Comparison of ENCODE assay signal across 8 cellular contexts in the genomic region with DNA sequence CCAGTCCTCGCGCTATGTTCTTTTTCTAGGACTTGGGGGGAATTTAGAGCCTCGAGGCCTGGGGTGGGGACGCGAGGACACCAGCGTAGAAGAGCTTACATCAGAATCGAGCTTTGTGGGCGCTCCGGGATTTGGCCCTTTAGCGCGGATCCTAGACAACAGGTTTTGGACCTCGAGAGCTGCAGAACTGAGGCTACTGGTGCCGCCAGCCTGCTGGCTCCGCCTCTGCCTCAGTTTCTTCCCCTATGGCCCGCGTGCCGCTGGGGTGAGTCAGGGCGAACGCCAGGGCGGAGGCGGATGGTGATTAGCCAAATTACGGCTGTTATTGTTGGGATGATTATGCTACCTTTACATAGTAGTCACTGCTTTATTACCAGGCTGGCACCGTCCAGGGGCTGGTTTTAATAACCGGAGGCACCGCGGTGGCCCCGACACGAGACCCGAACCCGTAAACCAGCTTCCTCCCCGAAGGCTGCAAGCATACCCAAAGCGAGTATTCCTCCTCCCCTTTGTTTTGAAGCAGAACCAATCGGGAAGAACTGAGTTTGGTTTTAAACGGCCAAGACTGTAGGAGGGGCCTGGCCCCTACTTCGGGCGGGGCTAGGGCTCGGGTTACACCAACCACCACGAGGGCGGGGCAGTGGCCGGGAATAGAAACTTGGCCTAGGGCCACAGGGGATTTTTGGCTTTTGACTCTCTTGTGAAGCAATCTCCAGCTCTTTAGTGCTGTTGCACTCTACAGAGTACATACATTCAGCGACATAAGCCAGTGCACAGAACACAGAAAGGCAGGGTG. TPM values are rescaled to one million over a fixed set of nuclear protein-coding genes. Genes with fewer than 3 reads are reported as not detected.
DNase-seq lines count a peak whose midpoint lies in the region; ATAC-seq lines count a peak whose summit lies in the region.

No MANE protein-coding gene starts in this region.

- H2BK120ac ChIP-seq in mesendoderm (ENCODE audit: low read depth, low read length), result no peak overlapping the region

- peak overlapping the region; percentile 75 for H3K18ac ChIP-seq in mesendoderm (ENCODE audit: low read length)

- peak overlapping the region; percentile 78 for H2AK5ac ChIP-seq in mesendoderm (ENCODE audit: low read length)

- H3K27me3 ChIP-seq in endocrine pancreas (ENCODE audit: control insufficient read depth, insufficient read depth, low read length) (no peaks in the 10 kb centered on the region), mesendoderm (ENCODE audit: insufficient read depth, low read length, poor library complexity) (no peaks in the 10 kb centered on the region)

- H3K4me3 ChIP-seq in endocrine pancreas (ENCODE audit: control insufficient read depth, insufficient read depth, low read length), result peak overlapping the region; percentile 6
- H3K4me3 ChIP-seq in mesendoderm (ENCODE audit: low read length), result peak overlapping the region; percentile 88

- H2BK15ac ChIP-seq in mesendoderm (replicated peaks; ENCODE audit: low read depth), result no peak overlapping the region

- peak overlapping the region; percentile 71 for H4K5ac ChIP-seq in mesendoderm (ENCODE audit: low read length)

- H3K9ac ChIP-seq in endocrine pancreas (ENCODE audit: control insufficient read depth, insufficient read depth, low read length) (peak overlapping the region; percentile 82), mesendoderm (ENCODE audit: low read length) (peak overlapping the region; percentile 98)

- H3K79me1 ChIP-seq in mesendoderm (ENCODE audit: low read length), result peaks cover 17% of the 10 kb centered on the region

- H3K79me2 ChIP-seq in mesendoderm (ENCODE audit: control insufficient read depth, insufficient read depth, low read length), result peaks cover 12% of the 10 kb centered on the region

- peak overlapping the region; percentile 82 for H3K4ac ChIP-seq in mesendoderm (ENCODE audit: low read depth, low read length)

- in situ Hi-C loops in Caki2 (cut with HindIII; ENCODE audit: low pct_unique_long_range_greater_than_20kb, low sequenced_read_pairs), result no loop called here

- no peaks in the 10 kb centered on the region for H3K9me3 ChIP-seq in endocrine pancreas (ENCODE audit: control insufficient read depth, low read length)

- DNase-seq in Caki2 (ENCODE audit: low read depth) (peak; percentile 99), HUDEP-2 (lab: John Stamatoyannopoulos, UW; ENCODE audit: unreplicated experiment in 76 of 76) (peak; percentile 80 to 100 (median 98)), NOMO-1 treated with dmso at 0.1 percent for 144 hours (lab: John Stamatoyannopoulos, UW; ENCODE audit: unreplicated experiment) (peak; percentile 96), mesendoderm (peak; percentile 99)
- peak; percentile 62 for DNase-seq in activated CD8-positive, alpha-beta memory T cell treated with anti-CD3 and anti-CD28 coated beads, Interleukin-2, amount 50 U/mL, for 1 hour (ENCODE audit: extremely low read depth)
- peak; percentile 73 for DNase-seq in stimulated activated CD8-positive, alpha-beta memory T cell treated with anti-CD3 and anti-CD28 coated beads, Interleukin-12 subunit alpha, Interleukin-12 subunit beta, amount 100 ng/mL, for 4 hours (ENCODE audit: low read depth)

- ATAC-seq in GM21390 (IDR thresholded peaks at IDR 0.05; ENCODE audit: unreplicated experiment), result peak; percentile 64

- H3K56ac ChIP-seq in mesendoderm (ENCODE audit: low read length), result peak overlapping the region; percentile 97

- H3K36me3 ChIP-seq in endocrine pancreas (ENCODE audit: control insufficient read depth, insufficient read depth, low read length) (peaks cover under 1% of the 10 kb centered on the region), mesendoderm (ENCODE audit: control insufficient read depth, insufficient read depth, low read length) (peaks cover 7% of the 10 kb centered on the region)

- peak overlapping the region; percentile 99 for H2BK5ac ChIP-seq in mesendoderm (ENCODE audit: low read length)

- WGBS in mesendoderm (ENCODE audit: extremely low coverage, insufficient coverage, low lambda C conversion rate), result no CpG with 5 or more reads among the region's 41 CpGs

- H3K23ac ChIP-seq in mesendoderm (ENCODE audit: low read length), result peak overlapping the region; percentile 98

- H3K27ac ChIP-seq in mesendoderm (ENCODE audit: low read depth, low read length), result peak overlapping the region; percentile 74

- no peak overlapping the region for H4K8ac ChIP-seq in mesendoderm (ENCODE audit: low read depth, low read length)

- peak overlapping the region; percentile 100 for H3K4me2 ChIP-seq in mesendoderm (ENCODE audit: low read length)

- H3K4me1 ChIP-seq in endocrine pancreas (ENCODE audit: control insufficient read depth, insufficient read depth, low read length) (no peaks in the 10 kb centered on the region), mesendoderm (ENCODE audit: control insufficient read depth, low read depth, low read length) (peaks cover 3% of the 10 kb centered on the region)

RNA-seq across cellular contexts. Expression of a gene that starts 0.6 kb away (rescaled TPM):
- 51.0 and 56.5 TPM in 2 replicates for total RNA-seq in Caki2 (2014; rRNA removed; shearing (Covaris generic); ENCODE audit: low replicate concordance)
- polyA plus RNA-seq in mesendoderm (2013, experiment 1 of 2), result 40.2 TPM
- 38.1 TPM for polyA plus RNA-seq in mesendoderm (2013, experiment 2 of 2)

RNA-seq across cellular contexts. Expression of a gene that starts 5.9 kb away (rescaled TPM):
- total RNA-seq in Caki2 (2014; rRNA removed; shearing (Covaris generic); ENCODE audit: low replicate concordance), result 39.1 and 46.7 TPM in 2 replicates
- polyA plus RNA-seq in mesendoderm (2013, experiment 1 of 2), result 34.1 TPM
- polyA plus RNA-seq in mesendoderm (2013, experiment 2 of 2), result 33.3 TPM

RNA-seq across cellular contexts. Expression of a gene that starts 15.1 kb away (rescaled TPM):
- total RNA-seq in Caki2 (2014; rRNA removed; shearing (Covaris generic); ENCODE audit: low replicate concordance), result not detected in 2 replicates
- polyA plus RNA-seq in mesendoderm (2013, experiment 1 of 2), result 0.08 TPM
- polyA plus RNA-seq in mesendoderm (2013, experiment 2 of 2), result 0.03 TPM

RNA-seq across cellular contexts. Expression of a gene that starts 53.7 kb away (rescaled TPM):
- 23.5 and 39.0 TPM in 2 replicates for total RNA-seq in Caki2 (2014; rRNA removed; shearing (Covaris generic); ENCODE audit: low replicate concordance)
- 1.9 TPM for polyA plus RNA-seq in mesendoderm (2013, experiment 1 of 2)
- polyA plus RNA-seq in mesendoderm (2013, experiment 2 of 2), result 2.1 TPM

RNA-seq across cellular contexts. Expression of a gene that starts 53.9 kb away (rescaled TPM):
- total RNA-seq in Caki2 (2014; rRNA removed; shearing (Covaris generic); ENCODE audit: low replicate concordance), result 28.3 and 39.2 TPM in 2 replicates
- 52.2 TPM for polyA plus RNA-seq in mesendoderm (2013, experiment 1 of 2)
- polyA plus RNA-seq in mesendoderm (2013, experiment 2 of 2), result 47.9 TPM

Comparison
In these comparisons a context has a peak if more than half of its experiments do, and no peak if none do; other contexts are left out.
1. Peak in every context shown above with its lines: DNase-seq, ATAC-seq, H3K4me3 ChIP-seq and H3K27ac ChIP-seq.